ENCODE assay signal across 8 cellular contexts in genomic region chr16:84726079-84726669, GRCh38. TPM values are rescaled to one million over a fixed set of nuclear protein-coding genes. Genes with fewer than 3 reads are reported as not detected.
DNase-seq lines count a peak whose midpoint lies in the region; ATAC-seq and TF ChIP-seq lines count a peak whose summit lies in the region.

No MANE protein-coding gene starts in this region.

- peak; percentile 93 for TF ChIP-seq RAD21 in neural cell (conservative IDR thresholded peaks at IDR 0.05)

- H3K36me3 ChIP-seq in RWPE2 (ENCODE audit: low read depth) = peaks cover 14% of the 10 kb centered on the region
- no peaks in the 10 kb centered on the region for H3K36me3 ChIP-seq in neural cell (ENCODE audit: insufficient read depth, low read length)

- H3K4me1 ChIP-seq in RWPE2 (ENCODE audit: insufficient read depth, poor library complexity, severe bottlenecking) = peaks cover 65% of the 10 kb centered on the region

- peak; percentile 26 to 27 for DNase-seq in NCI-H187 (lab: John Stamatoyannopoulos, UW)
- DNase-seq in NCI-H187 treated with DMSO at 0.1 percent for 48 hours (lab: John Stamatoyannopoulos, UW) = no peak
- peak; percentile 84 for DNase-seq in KBM-7
- DNase-seq in RWPE2 (ENCODE audit: low spot score) = peak; percentile 84
- peak; percentile 64 for DNase-seq in activated effector memory CD4-positive, alpha-beta T cell treated with Interleukin-2 at 50 U/mL for 16 hours
- DNase-seq in foreskin fibroblast = peak; percentile 75 to 93
- DNase-seq in stimulated activated naive CD4-positive, alpha-beta T cell treated with Interleukin-2 at 50 U/mL for 16 hours (lab: John Stamatoyannopoulos, UW) = peak; percentile 73

- H3K9ac ChIP-seq in neural cell (ENCODE audit: low read length) = no peak overlapping the region

- peaks cover 70% of the 10 kb centered on the region for H3K79me2 ChIP-seq in neural cell (replicated peaks; ENCODE audit: insufficient read depth, low read length)

- no peak overlapping the region for H2AFZ ChIP-seq in neural cell (ENCODE audit: low read depth, low read length)

- H3K4me2 ChIP-seq in neural cell (ENCODE audit: low read length) = no peak overlapping the region

- in situ Hi-C loops in KBM-7 (cut with MboI; ENCODE audit: low pct_unique_long_range_greater_than_20kb, low sequenced_read_pairs) = no loop called here

- TF ChIP-seq CTCF in RWPE2 (IDR thresholded peaks at IDR 0.05; ENCODE audit: poor library complexity, severe bottlenecking) (peak; percentile 97), foreskin fibroblast (IDR thresholded peaks at IDR 0.05; ENCODE audit: low read depth, low read length) (peak; percentile 95), neural cell (IDR thresholded peaks at IDR 0.05; ENCODE audit: poor library complexity, severe bottlenecking) (peak; percentile 95)

- H3K27me3 ChIP-seq in RWPE2 (ENCODE audit: insufficient read depth, poor library complexity, severe bottlenecking) (no peaks in the 10 kb centered on the region), neural cell (ENCODE audit: insufficient read depth, low read depth, low read length) (no peaks in the 10 kb centered on the region)

- H3K27ac ChIP-seq in RWPE2 (ENCODE audit: poor library complexity, severe bottlenecking) = peak overlapping the region; percentile 98
- H3K27ac ChIP-seq in neural cell (ENCODE audit: low read length) = no peak overlapping the region

- no peaks in the 10 kb centered on the region for H3K9me2 ChIP-seq in neural cell (ENCODE audit: insufficient read depth, low read length)

- ATAC-seq in RWPE2 (ENCODE audit: low read depth) = peak; percentile 71

- TF ChIP-seq EP300 in neural cell (conservative IDR thresholded peaks at IDR 0.05; ENCODE audit: poor library complexity, severe bottlenecking) = no peak

- H4K20me1 ChIP-seq in neural cell (ENCODE audit: insufficient read depth) = peaks cover 5% of the 10 kb centered on the region

- no peaks in the 10 kb centered on the region for H3K9me3 ChIP-seq in RWPE2 (ENCODE audit: severe bottlenecking)
- no peaks in the 10 kb centered on the region for H3K9me3 ChIP-seq in neural cell (ENCODE audit: low read length)

- no peaks in the 10 kb centered on the region for H3F3A ChIP-seq in neural cell (ENCODE audit: insufficient read depth, low read length, poor library complexity, severe bottlenecking)

- H3K4me3 ChIP-seq in RWPE2 (ENCODE audit: severe bottlenecking) = no peak overlapping the region
- H3K4me3 ChIP-seq in foreskin fibroblast (ENCODE audit: low read depth in 1 of 2, low read length in 2 of 2) = no peak overlapping the region
- no peak overlapping the region for H3K4me3 ChIP-seq in neural cell (ENCODE audit: low read length)

TF ChIP-seq in neural cell, 6 proteins besides CTCF, POLR2A, EP300 and RAD21:
- TF ChIP-seq SMC3 (conservative IDR thresholded peaks at IDR 0.05; ENCODE audit: poor library complexity) (peak; percentile 91), MXI1 (conservative IDR thresholded peaks at IDR 0.05; ENCODE audit: poor library complexity, severe bottlenecking) (peak; percentile 20), REST (IDR thresholded peaks at IDR 0.05; ENCODE audit: borderline replicate concordance) (no peak), EZH2 (IDR thresholded peaks at IDR 0.05; ENCODE audit: borderline replicate concordance, insufficient read depth, low read length, poor library complexity, severe bottlenecking) (no peak)

RNA-seq across cellular contexts. Expression of gene USP10, which starts 26.4 kb away (rescaled TPM):
- polyA plus RNA-seq in neural cell = 32.9 and 48.9 TPM in 2 replicates
- 77.4 and 89.1 TPM in 2 replicates for polyA minus RNA-seq in neural cell
